In genomic region chr3:32472151-32472550, GRCh38 we compare ENCODE assay signal across 6 cellular contexts. TPM values are rescaled to one million over a fixed set of nuclear protein-coding genes. Genes with fewer than 3 reads are reported as not detected.
DNase-seq lines count a peak whose midpoint lies in the region; ATAC-seq, FAIRE-seq and TF ChIP-seq lines count a peak whose summit lies in the region.
"Not testable (repeated sequence)": the region's sequence is repeated elsewhere in the genome, so short reads cannot be mapped to it uniquely, and the experiment has no call there.

No MANE protein-coding gene starts in this region.

- not testable (repeated sequence) for H4K8ac ChIP-seq in trophoblast cell (ENCODE audit: low read depth, low read length)

- not testable (repeated sequence) for TF ChIP-seq RAD21 in K562 (CRISPR knock-in tag; conservative IDR thresholded peaks at IDR 0.05 in 1 of 2, IDR thresholded peaks at IDR 0.05 in 1 of 2)

- not testable (repeated sequence) for H3K9me3 Mint-ChIP-seq in CD14-positive monocyte; activated CD4-positive, alpha-beta T cell treated with anti-CD3 and anti-CD28 coated beads, Interleukin-2, amount 10 ng/mL, durations not matched to agents 24 days and 14 days; activated T-cell treated with anti-CD3 and anti-CD28 coated beads, Interleukin-2, amount 50 U/mL, for 72 hours; stimulated activated naive B cell treated with anti-CD40 and anti-IgM and Interleukin-4, amounts not matched to agents 10 μg/mL and 1 μg/mL and 100 μg/mL, for 72 hours

- TF ChIP-seq CTCF in CD14-positive monocyte (IDR thresholded peaks at IDR 0.05); K562 (IDR thresholded peaks at IDR 0.05 in 2 of 3, conservative IDR thresholded peaks at IDR 0.05 in 1 of 3; ENCODE audit: insufficient read depth in 2 of 3, low read depth in 1 of 3, low read length in 3 of 3): not testable (repeated sequence)

- not testable (repeated sequence) for H3K4me2 ChIP-seq in K562 (ENCODE audit: insufficient read depth, low read length); trophoblast cell (ENCODE audit: low read length)

- H2AFZ ChIP-seq in K562 (ENCODE audit: low read depth, low read length); trophoblast cell (ENCODE audit: insufficient read depth, low read length, poor library complexity): not testable (repeated sequence)

- TF ChIP-seq EP300 in K562 (IDR thresholded peaks at IDR 0.05; ENCODE audit: low read length) = not testable (repeated sequence)

- not testable (repeated sequence) for H3K4me3 ChIP-seq in K562; trophoblast cell (ENCODE audit: low read depth, low read length)

- not testable (repeated sequence) for H3K27ac ChIP-seq in K562 (ENCODE audit: extremely low read depth, low read depth, low read length); trophoblast cell (ENCODE audit: low read depth, low read length)

- H3K4me1 Mint-ChIP-seq in CD14-positive monocyte = peaks cover 61% of the 10 kb centered on the region
- peaks cover 32% of the 10 kb centered on the region for H3K4me1 Mint-ChIP-seq in activated CD4-positive, alpha-beta T cell treated with anti-CD3 and anti-CD28 coated beads, Interleukin-2, amount 10 ng/mL, durations not matched to agents 24 days and 14 days
- H3K4me1 Mint-ChIP-seq in activated T-cell treated with anti-CD3 and anti-CD28 coated beads, Interleukin-2, amount 50 U/mL, for 72 hours (ENCODE audit: low read depth) = peaks cover 49% of the 10 kb centered on the region
- H3K4me1 Mint-ChIP-seq in stimulated activated naive B cell treated with anti-CD40 and anti-IgM and Interleukin-4, amounts not matched to agents 10 μg/mL and 1 μg/mL and 100 μg/mL, for 72 hours = peaks cover 52 to 81% of the 10 kb centered on the region in 2 donors

- CTCF ChIA-PET in K562 (lab: Yijun Ruan, JAX; ENCODE audit: low intra/inter-chr PET ratio) = not testable (repeated sequence)

- not testable (repeated sequence) for H4K20me1 ChIP-seq in K562 (replicated peaks; ENCODE audit: control insufficient read depth, insufficient read depth, low read length)

- H3K9ac ChIP-seq in K562 (ENCODE audit: insufficient read depth in 1 of 2, low read depth in 2 of 2, low read length in 2 of 2); trophoblast cell (ENCODE audit: low read length): not testable (repeated sequence)

- H3K4me3 Mint-ChIP-seq in CD14-positive monocyte; activated CD4-positive, alpha-beta T cell treated with anti-CD3 and anti-CD28 coated beads, Interleukin-2, amount 10 ng/mL, durations not matched to agents 24 days and 14 days; stimulated activated naive B cell treated with anti-CD40 and anti-IgM and Interleukin-4, amounts not matched to agents 10 μg/mL and 1 μg/mL and 100 μg/mL, for 72 hours: not testable (repeated sequence)
- peak overlapping the region in 1 of 2 donors; percentile 15 for H3K4me3 Mint-ChIP-seq in activated T-cell treated with anti-CD3 and anti-CD28 coated beads, Interleukin-2, amount 50 U/mL, for 72 hours

- H3K9me1 ChIP-seq in K562 (ENCODE audit: control insufficient read depth, insufficient read depth, low read length) = not testable (repeated sequence)

- BruUV-seq in K562 (replicated peaks; lab: Mats Ljungman, UMichigan) = not testable (repeated sequence)

- WGBS in K562 (ENCODE audit: insufficient coverage, low coverage, missing lambda C conversion rate) = 97% methylated on average over 11 of the region's 12 CpGs
- no CpG with 5 or more reads among the region's 12 CpGs for WGBS in trophoblast cell (ENCODE audit: extremely low coverage, insufficient coverage, insufficient read length)

- in situ Hi-C loops in K562 (cut with MboI) = not testable (repeated sequence)

- not testable (repeated sequence) for H3K18ac ChIP-seq in trophoblast cell (ENCODE audit: low read length)

- peak overlapping the region in 4 of 7 donors; percentile 25 to 93 (median 76) for H3K27ac Mint-ChIP-seq in CD14-positive monocyte
- H3K27ac Mint-ChIP-seq in activated CD4-positive, alpha-beta T cell treated with anti-CD3 and anti-CD28 coated beads, Interleukin-2, amount 10 ng/mL, durations not matched to agents 24 days and 14 days = not testable (repeated sequence)
- peak overlapping the region; percentile 76 for H3K27ac Mint-ChIP-seq in activated T-cell treated with anti-CD3 and anti-CD28 coated beads, Interleukin-2, amount 50 U/mL, for 72 hours
- H3K27ac Mint-ChIP-seq in stimulated activated naive B cell treated with anti-CD40 and anti-IgM and Interleukin-4, amounts not matched to agents 10 μg/mL and 1 μg/mL and 100 μg/mL, for 72 hours = peak overlapping the region; percentile 28

- not testable (repeated sequence) for H2BK12ac ChIP-seq in trophoblast cell (ENCODE audit: low read length)

- peaks cover 49 to 69% of the 10 kb centered on the region in 2 donors for H3K36me3 Mint-ChIP-seq in CD14-positive monocyte
- peaks cover 42% of the 10 kb centered on the region for H3K36me3 Mint-ChIP-seq in activated CD4-positive, alpha-beta T cell treated with anti-CD3 and anti-CD28 coated beads, Interleukin-2, amount 10 ng/mL, durations not matched to agents 24 days and 14 days (ENCODE audit: low read depth)
- peaks cover 13 to 14% of the 10 kb centered on the region in 2 donors for H3K36me3 Mint-ChIP-seq in activated T-cell treated with anti-CD3 and anti-CD28 coated beads, Interleukin-2, amount 50 U/mL, for 72 hours (ENCODE audit: insufficient read depth in 2 of 2)
- peaks cover 65 to 70% of the 10 kb centered on the region in 2 donors for H3K36me3 Mint-ChIP-seq in stimulated activated naive B cell treated with anti-CD40 and anti-IgM and Interleukin-4, amounts not matched to agents 10 μg/mL and 1 μg/mL and 100 μg/mL, for 72 hours

- not testable (repeated sequence) for H3K23ac ChIP-seq in trophoblast cell (ENCODE audit: low read length)

- not testable (repeated sequence) for H3K27me3 ChIP-seq in K562 (ENCODE audit: control insufficient read depth in 2 of 2, insufficient read depth in 2 of 2, low read length in 2 of 2); trophoblast cell (ENCODE audit: insufficient read depth, low read length)

- not testable (repeated sequence) for H3K27me3 Mint-ChIP-seq in CD14-positive monocyte (ENCODE audit: low read depth in 3 of 3); activated CD4-positive, alpha-beta T cell treated with anti-CD3 and anti-CD28 coated beads, Interleukin-2, amount 10 ng/mL, durations not matched to agents 24 days and 14 days; activated T-cell treated with anti-CD3 and anti-CD28 coated beads, Interleukin-2, amount 50 U/mL, for 72 hours (ENCODE audit: low read depth); stimulated activated naive B cell treated with anti-CD40 and anti-IgM and Interleukin-4, amounts not matched to agents 10 μg/mL and 1 μg/mL and 100 μg/mL, for 72 hours

- not testable (repeated sequence) for TF ChIP-seq POLR2A in K562 (conservative IDR thresholded peaks at IDR 0.05)

- POLR2A ChIA-PET in K562 (lab: Yijun Ruan, JAX) = interaction anchor here (0.6 kb wide), 1 partner anchor 26 kb away, joined by 4 read pairs; no protein-coding TSS in a partner anchor

- H3K79me1 ChIP-seq in trophoblast cell (ENCODE audit: low read length) = not testable (repeated sequence)

- not testable (repeated sequence) for H3K36me3 ChIP-seq in K562 (ENCODE audit: control insufficient read depth, insufficient read depth, low read length); trophoblast cell (ENCODE audit: control insufficient read depth in 1 of 2, insufficient read depth in 2 of 2, low read length in 2 of 2)

- not testable (repeated sequence) for H3K4me1 ChIP-seq in K562 (replicated peaks in 1 of 2; ENCODE audit: control insufficient read depth in 2 of 2, insufficient read depth in 2 of 2, low read length in 2 of 2)
- H3K4me1 ChIP-seq in trophoblast cell (ENCODE audit: control insufficient read depth in 1 of 2, insufficient read depth in 2 of 2, low read length in 2 of 2) = peaks cover 10 to 18% of the 10 kb centered on the region in 2 experiments

- H4K91ac ChIP-seq in trophoblast cell (ENCODE audit: low read depth, low read length) = not testable (repeated sequence)

- not testable (repeated sequence) for H2BK120ac ChIP-seq in trophoblast cell (ENCODE audit: insufficient read depth, low read length, poor library complexity)

- not testable (repeated sequence) for H3K9me3 ChIP-seq in K562 (replicated peaks; ENCODE audit: control insufficient read depth, insufficient read depth, low read depth, low read length); trophoblast cell (ENCODE audit: insufficient read depth, low read depth, low read length)

- H3K4ac ChIP-seq in trophoblast cell (ENCODE audit: low read depth, low read length) = not testable (repeated sequence)

- ATAC-seq in activated T-cell treated with anti-CD3 and anti-CD28 coated beads, Interleukin-2, amount 50 U/mL, for 72 hours (replicated peaks in 1 of 2); K562; stimulated activated naive B cell treated with anti-CD40 and anti-IgM and Interleukin-4, amounts not matched to agents 10 μg/mL and 1 μg/mL and 100 μg/mL, for 72 hours (replicated peaks): not testable (repeated sequence)

- DNase-seq in CD14-positive monocyte (ENCODE audit: low spot score); activated T-cell treated with anti-CD3 and anti-CD28 coated beads, Interleukin-2, amount 50 U/mL, for 72 hours; K562 (ENCODE audit: extremely low read depth in 1 of 4, low spot score in 3 of 4); stimulated activated naive B cell treated with anti-CD40 and anti-IgM and Interleukin-4, amounts not matched to agents 10 μg/mL and 1 μg/mL and 100 μg/mL, for 72 hours: not testable (repeated sequence)
- peak; percentile 45 for DNase-seq in activated CD4-positive, alpha-beta T cell treated with anti-CD3 and anti-CD28 coated beads, Interleukin-2, amount 10 ng/mL, durations not matched to agents 24 days and 14 days
- DNase-seq in trophoblast cell = peak; percentile 71 to 77

- FAIRE-seq in K562 (lab: Jason Lieb, UNC) = not testable (repeated sequence)

- H3K79me2 ChIP-seq in K562 (ENCODE audit: control insufficient read depth, insufficient read depth, low read length); trophoblast cell (ENCODE audit: control insufficient read depth, insufficient read depth, low read length, poor library complexity): not testable (repeated sequence)

- H2BK5ac ChIP-seq in trophoblast cell (ENCODE audit: low read depth, low read length, poor library complexity) = not testable (repeated sequence)

- H4K12ac ChIP-seq in trophoblast cell (ENCODE audit: low read depth, low read length) = not testable (repeated sequence)

- not testable (repeated sequence) for H3K14ac ChIP-seq in trophoblast cell (ENCODE audit: low read length)

- intact Hi-C loops in CD14-positive monocyte (cut with micrococcal nuclease); activated CD4-positive, alpha-beta T cell treated with anti-CD3 and anti-CD28 coated beads, Interleukin-2, amount 10 ng/mL, durations not matched to agents 24 days and 14 days (cut with micrococcal nuclease); K562 (cut with micrococcal nuclease): not testable (repeated sequence)

- not testable (repeated sequence) for H2AK5ac ChIP-seq in trophoblast cell (ENCODE audit: low read length)

RNA-seq across cellular contexts. Expression of gene CMTM6, which starts 30.5 kb away (rescaled TPM):
- polyA plus RNA-seq in CD14-positive monocyte (100 to 1,000 TPM; 190 to 210 TPM), K562 (2011; rRNA removed) (19.0 and 27.8 TPM in 2 replicates), K562 (2014; fragmentation: Illumina TruSeq; extraction: Trizol) (18.9 and 21.3 TPM in 2 replicates), K562 (2014; fragmentation: Nextera tagmentation; extraction: Ambion mirVana) (1 to 10 TPM; 8.9 to 9.2 TPM), K562 (2014; rRNA removed) (19.5 and 21.8 TPM in 2 replicates)
- 79.3 and 79.6 TPM in 2 replicates for total RNA-seq in activated CD4-positive, alpha-beta T cell treated with anti-CD3 and anti-CD28 coated beads, Interleukin-2, amount 10 ng/mL, durations not matched to agents 24 days and 14 days
- 10 to 100 TPM; 56.6 to 69.6 TPM for total RNA-seq in activated T-cell treated with anti-CD3 and anti-CD28 coated beads, Interleukin-2, amount 50 U/mL, for 72 hours
- total RNA-seq in K562 (2011; cell fraction: chromatin; rRNA removed; ENCODE audit: low replicate concordance) = 12.5 and 35.1 TPM in 2 replicates
- total RNA-seq in K562 (2011; cell fraction: nucleolus; rRNA removed) = 11.8 and 13.0 TPM in 2 replicates
- total RNA-seq in K562 (2011; cell fraction: nucleoplasm; rRNA removed) = 29.2 and 59.8 TPM in 2 replicates
- total RNA-seq in K562 (2014; rRNA removed) (13.1 and 14.9 TPM in 2 replicates), K562 (2014; rRNA removed; fragmentation: Illumina TruSeq; extraction: Trizol) (30.2 and 36.6 TPM in 2 replicates), K562 (2015; rRNA removed; fragmentation: Illumina TruSeq; extraction: Trizol) (35.5 and 39.7 TPM in 2 replicates), K562 (2021) (19.5 TPM in 2 replicates)
- 5.3 and 11.6 TPM in 2 replicates for polyA plus RNA-seq in K562 (2011; cell fraction: cytosol; rRNA removed)
- 5.5 and 9.9 TPM in 2 replicates for polyA plus RNA-seq in K562 (2011; cell fraction: nucleus; rRNA removed)
- 18.1 and 19.3 TPM in 2 replicates for polyA plus RNA-seq in K562 (2012)
- polyA minus RNA-seq in K562 (2011; rRNA and poly(A)+ RNA removed) = 20.5 and 22.6 TPM in 2 replicates
- 5.8 and 9.8 TPM in 2 replicates for polyA minus RNA-seq in K562 (2011; cell fraction: cytosol; rRNA and poly(A)+ RNA removed)
- 4.2 and 7.9 TPM in 2 replicates for polyA minus RNA-seq in K562 (2011; cell fraction: nucleus; rRNA and poly(A)+ RNA removed)
- 43.3 and 44.3 TPM in 2 replicates for polyA plus RNA-seq in trophoblast cell (2013)
